11 cellular contexts compared by ENCODE assay signal in genomic region chr11:12765428-12765827, GRCh38.
A peak's percentile ranks its signal among the peaks of the same experiment; 100 is the strongest.
DNase-seq lines count a peak whose midpoint lies in the region; ATAC-seq and TF ChIP-seq lines count a peak whose summit lies in the region.
"Had no signal": no experiment of that assay in that cellular context is flagged by ENCODE, and none has a peak within 500 bp of the region (broad histone marks: within the 10 kb centered on the region; RNA-seq: fewer than 3 reads in every experiment).

No MANE protein-coding gene starts in this region.

- 45% methylated on average over 3 of the region's 3 CpGs for WGBS in prostate gland

- no peak for ATAC-seq in GM19397 (IDR thresholded peaks at IDR 0.05; ENCODE audit: unreplicated experiment)

- peak; percentile 50 for DNase-seq in NCI-H345 treated with DMSO at 0.1 percent for 48 hours (lab: John Stamatoyannopoulos, UW; ENCODE audit: unreplicated experiment)
- DNase-seq in fibroblast of gingiva (ENCODE audit: low read depth): peak; percentile 40
- DNase-seq in retina: peak; percentile 52
- no peak for DNase-seq in prostate gland (ENCODE audit: low spot score)
- DNase-seq in tibial artery: no peak
- DNase-seq in SIG-M5 (lab: John Stamatoyannopoulos, UW): no peak
- DNase-seq: activated CD8-positive, alpha-beta memory T cell treated with anti-CD3 and anti-CD28 coated beads, Interleukin-2, amount 50 U/mL, for 4 hours; GDM1 had no signal

- H3K27ac ChIP-seq in HEK293 (ENCODE audit: extremely low read depth, low read depth, low read length): no peak overlapping the region
- H3K27ac ChIP-seq in prostate gland: peak overlapping the region in 1 of 2 donors; percentile 21
- no peak overlapping the region for H3K27ac ChIP-seq in tibial artery
- H3K27ac ChIP-seq: breast epithelium had no signal

- TF ChIP-seq POLR2A in prostate gland (IDR thresholded peaks at IDR 0.05): no peak

- H3K36me3 ChIP-seq in HEK293 (ENCODE audit: control insufficient read depth in 2 of 2, insufficient read depth in 1 of 2, low read length in 2 of 2) (peaks cover 0 to 27% of the 10 kb centered on the region in 2 experiments; a peak in 1 of 3 replicates), prostate gland (no peaks in the 10 kb centered on the region), tibial artery (peaks cover 4 to 14% (median 11%) of the 10 kb centered on the region in 3 donors)

- intact Hi-C loops in prostate gland (cut with DNase I): no loop called here
- intact Hi-C loops in tibial artery (cut with DNase I; ENCODE audit: low total_unique reads): no loop called here

- POLR2A ChIA-PET in HEK293 (lab: Yijun Ruan, JAX): no interaction called here

- CTCF ChIA-PET in HEK293 (lab: Yijun Ruan, JAX): no interaction called here

- H3K9me3 ChIP-seq in HEK293 (ENCODE audit: control insufficient read depth, insufficient read depth, low read depth, low read length) (no peaks in the 10 kb centered on the region), prostate gland (no peaks in the 10 kb centered on the region), tibial artery (no peaks in the 10 kb centered on the region)
- H3K9me3 ChIP-seq: breast epithelium had no signal

- H3K4me3 ChIP-seq in HEK293 (ENCODE audit: low read depth, low read length) (no peak overlapping the region), prostate gland (no peak overlapping the region), tibial artery (no peak overlapping the region)
- H3K4me3 ChIP-seq: breast epithelium had no signal

- H3K4me1 ChIP-seq in HEK293 (ENCODE audit: control insufficient read depth, insufficient read depth, low read length) (peaks cover 12% of the 10 kb centered on the region), prostate gland (replicated peaks) (no peaks in the 10 kb centered on the region), tibial artery (peaks cover 0 to 45% (median 12%) of the 10 kb centered on the region in 4 donors)

- TF ChIP-seq CTCF in HEK293 (tag by site-specific recombination; IDR thresholded peaks at IDR 0.05) (no peak), prostate gland (IDR thresholded peaks at IDR 0.05) (no peak), tibial artery (IDR thresholded peaks at IDR 0.05) (no peak)

- H3K27me3 ChIP-seq in prostate gland (replicated peaks; ENCODE audit: insufficient read depth) (no peaks in the 10 kb centered on the region), tibial artery (no peaks in the 10 kb centered on the region)
- H3K27me3 ChIP-seq: breast epithelium had no signal

TF ChIP-seq in HEK293, 187 proteins besides CTCF, POLR2A, EP300 and RAD21 (continues in another document):
- TF ChIP-seq ZBTB44 (tag by site-specific recombination; IDR thresholded peaks at IDR 0.05) (peak; percentile 9; the same call in 1 of the 2 replicates), EGR2 (tag by site-specific recombination; IDR thresholded peaks at IDR 0.05; ENCODE audit: low read depth) (no peak), GLIS1 (tag by site-specific recombination; IDR thresholded peaks at IDR 0.05) (peak; percentile 59; the same call in 1 of the 2 replicates), KLF10 (tag by site-specific recombination; IDR thresholded peaks at IDR 0.05) (0 out of 2 replicates have a peak, but pooled peaks have one; percentile 48), HIC1 (tag by site-specific recombination; IDR thresholded peaks at IDR 0.05) (peak; percentile 21; the same call in 1 of the 2 replicates), PATZ1 (tag by site-specific recombination; IDR thresholded peaks at IDR 0.05) (peak; percentile 28; the same call in 1 of the 2 replicates), ZNF266 (tag by site-specific recombination; IDR thresholded peaks at IDR 0.05; ENCODE audit: low read depth) (no peak), ZIC2 (tag by site-specific recombination; IDR thresholded peaks at IDR 0.05) (peak; percentile 59), ZNF629 (tag by site-specific recombination; IDR thresholded peaks at IDR 0.05) (0 out of 2 replicates have a peak, but pooled peaks have one; percentile 35), ZNF561 (tag by site-specific recombination; IDR thresholded peaks at IDR 0.05; ENCODE audit: borderline replicate concordance) (no peak), ZNF10 (tag by site-specific recombination; IDR thresholded peaks at IDR 0.05) (0 out of 2 replicates have a peak, but pooled peaks have one; percentile 51), ZBTB21 (tag by site-specific recombination; IDR thresholded peaks at IDR 0.05) (peak; percentile 63), PRDM1 (tag by site-specific recombination; IDR thresholded peaks at IDR 0.05) (peak; percentile 68), KLF1 (tag by site-specific recombination; IDR thresholded peaks at IDR 0.05) (no peak), ZNF184 (tag by site-specific recombination; IDR thresholded peaks at IDR 0.05) (no peak), ZNF398 (tag by site-specific recombination; IDR thresholded peaks at IDR 0.05) (0 out of 2 replicates have a peak, but pooled peaks have one; percentile 16)

Comparison
In these comparisons a context has a peak if more than half of its experiments do, and no peak if none do; other contexts are left out.
1. DNase-seq: peak in NCI-H345 treated with DMSO at 0.1 percent for 48 hours (single experiment), fibroblast of gingiva (single experiment) and retina (single experiment); none in prostate gland (single experiment), tibial artery (0 of 2) and SIG-M5 (single experiment).